Comparison of ENCODE assay signal across 1 cellular context in genomic region chr11:844693-845644, GRCh38.
TF ChIP-seq lines count a peak whose summit lies in the region.

No MANE protein-coding gene starts in this region.

TF ChIP-seq in HepG2, 621 proteins besides CTCF, POLR2A, EP300 and RAD21 (continued from another document and continues in another):
- TF ChIP-seq ZNF280D (CRISPR knock-in tag; IDR thresholded peaks at IDR 0.05) (no peak), KLF16 (CRISPR knock-in tag; IDR thresholded peaks at IDR 0.05) (no peak), RBM39 (IDR thresholded peaks at IDR 0.05; ENCODE audit: low read depth, low read length, poor library complexity, severe bottlenecking) (no peak), GATAD2A (CRISPR knock-in tag; IDR thresholded peaks at IDR 0.05) (no peak), ATF2 (CRISPR knock-in tag; IDR thresholded peaks at IDR 0.05) (no peak), ZFP41 (CRISPR knock-in tag; IDR thresholded peaks at IDR 0.05; ENCODE audit: borderline replicate concordance) (no peak), ZNF501 (CRISPR knock-in tag; IDR thresholded peaks at IDR 0.05) (0 out of 2 replicates have a peak, but pooled peaks have one; percentile 22), ISX (CRISPR knock-in tag; conservative IDR thresholded peaks at IDR 0.05) (no peak), ZFP1 (CRISPR knock-in tag; IDR thresholded peaks at IDR 0.05) (no peak), ATF3 (CRISPR knock-in tag; IDR thresholded peaks at IDR 0.05) (no peak), ZXDC (CRISPR knock-in tag; IDR thresholded peaks at IDR 0.05) (no peak; the same call in 1 of the 2 replicates), ZFP36L1 (CRISPR knock-in tag; IDR thresholded peaks at IDR 0.05) (no peak), TCF12 (IDR thresholded peaks at IDR 0.05) (no peak), TCF12 (CRISPR knock-in tag; IDR thresholded peaks at IDR 0.05) (no peak), TFDP1 (CRISPR knock-in tag; IDR thresholded peaks at IDR 0.05; ENCODE audit: borderline replicate concordance) (no peak), SALL2 (CRISPR knock-in tag; IDR thresholded peaks at IDR 0.05) (no peak), ESRRA (CRISPR knock-in tag; IDR thresholded peaks at IDR 0.05; ENCODE audit: low read depth) (no peak), PTBP1 (IDR thresholded peaks at IDR 0.05; ENCODE audit: low read depth, low read length, poor library complexity, severe bottlenecking) (no peak), ZNF589 (CRISPR knock-in tag; conservative IDR thresholded peaks at IDR 0.05) (no peak), SRSF1 (optimal IDR thresholded peaks at IDR 0.05; ENCODE audit: low read depth, low read length) (no peak), TCF7L2 (IDR thresholded peaks at IDR 0.05; ENCODE audit: low read depth, low read length) (no peak), RCOR2 (CRISPR knock-in tag; IDR thresholded peaks at IDR 0.05) (no peak), ZNF580 (CRISPR knock-in tag; IDR thresholded peaks at IDR 0.05; ENCODE audit: borderline replicate concordance, low read depth) (0 out of 2 replicates have a peak, but pooled peaks have one; percentile 25), GPBP1L1 (CRISPR knock-in tag; IDR thresholded peaks at IDR 0.05) (no peak), DPF2 (CRISPR knock-in tag; IDR thresholded peaks at IDR 0.05; ENCODE audit: borderline replicate concordance, low read depth) (no peak), ZNF441 (CRISPR knock-in tag; IDR thresholded peaks at IDR 0.05; ENCODE audit: borderline replicate concordance) (no peak), ZNF597 (CRISPR knock-in tag; IDR thresholded peaks at IDR 0.05) (no peak), NFIC (IDR thresholded peaks at IDR 0.05; ENCODE audit: low read length) (no peak), PHF8 (CRISPR knock-in tag; IDR thresholded peaks at IDR 0.05) (no peak), NRL (CRISPR knock-in tag; IDR thresholded peaks at IDR 0.05; ENCODE audit: borderline replicate concordance) (peak; percentile 82), GRHL1 (CRISPR knock-in tag; conservative IDR thresholded peaks at IDR 0.05) (no peak), DMTF1 (CRISPR knock-in tag; IDR thresholded peaks at IDR 0.05) (no peak), NFATC3 (CRISPR knock-in tag; IDR thresholded peaks at IDR 0.05) (no peak), SP140L (CRISPR knock-in tag; IDR thresholded peaks at IDR 0.05; ENCODE audit: borderline replicate concordance) (no peak), MYC (CRISPR knock-in tag; IDR thresholded peaks at IDR 0.05; ENCODE audit: borderline replicate concordance) (0 out of 2 replicates have a peak, but pooled peaks have one; percentile 44), ZNF710 (CRISPR knock-in tag; IDR thresholded peaks at IDR 0.05; ENCODE audit: borderline replicate concordance) (no peak), PPARG (CRISPR knock-in tag; conservative IDR thresholded peaks at IDR 0.05) (no peak), ZNF275 (CRISPR knock-in tag; IDR thresholded peaks at IDR 0.05; ENCODE audit: borderline replicate concordance) (no peak), GFI1 (CRISPR knock-in tag; IDR thresholded peaks at IDR 0.05; ENCODE audit: borderline replicate concordance) (no peak), ZBTB14 (CRISPR knock-in tag; IDR thresholded peaks at IDR 0.05) (no peak)
